In the genomic region with DNA sequence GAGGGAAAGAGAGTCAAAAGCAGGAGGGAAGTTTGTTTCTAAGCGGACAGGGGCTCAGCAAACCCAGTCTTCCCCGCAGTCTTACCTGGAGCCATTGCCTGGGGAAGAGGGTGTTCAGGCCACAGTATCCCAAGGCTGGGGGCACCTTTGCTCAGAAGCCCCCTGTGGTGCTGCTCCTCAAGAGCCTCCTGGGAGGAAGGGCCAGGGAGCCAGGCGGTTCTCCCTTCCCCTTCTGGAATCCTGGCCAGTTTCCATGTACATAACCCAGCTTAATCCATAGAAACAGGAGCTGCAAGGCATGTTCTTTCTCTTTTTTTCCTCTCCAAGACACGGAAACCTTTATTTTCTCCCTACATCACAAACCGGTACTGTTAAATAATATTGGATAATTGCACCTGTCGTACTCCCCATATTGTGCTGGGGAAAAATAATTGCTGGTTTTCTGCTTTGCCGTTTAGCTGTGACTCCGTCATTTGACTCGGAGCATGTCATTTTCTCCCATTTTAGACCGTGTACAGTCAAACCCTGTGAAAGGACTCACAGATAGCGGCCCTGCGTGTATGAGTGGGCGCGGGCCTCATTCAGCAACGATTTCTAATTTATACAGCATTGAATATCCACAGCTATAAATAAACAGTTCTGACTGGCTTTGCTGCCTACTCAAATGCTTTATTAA, we compare ENCODE assay signal across 13 cellular contexts.
DNase-seq lines count a peak whose midpoint lies in the region; ATAC-seq and TF ChIP-seq lines count a peak whose summit lies in the region.
"Had no signal": no experiment of that assay in that cellular context is flagged by ENCODE, and none has a peak within 500 bp of the region (broad histone marks: within the 10 kb centered on the region; RNA-seq: fewer than 3 reads in every experiment).

No MANE protein-coding gene starts in this region.

- H3K4me3 ChIP-seq in mesenchymal stem cell (ENCODE audit: insufficient read depth in 1 of 2, low read depth in 1 of 2, low read length in 2 of 2) (no peak overlapping the region), stomach smooth muscle (ENCODE audit: low read length in 2 of 2) (peak overlapping the region in 1 of 2 donors; percentile 52), brain microvascular endothelial cell (ENCODE audit: low read depth, low read length) (no peak overlapping the region)
- H3K4me3 ChIP-seq: ovary had no signal

- peak; percentile 49 for DNase-seq in activated T-cell treated with anti-CD3 and anti-CD28 coated beads for 24 hours (ENCODE audit: low read depth)
- no peak for DNase-seq in activated T-cell treated with anti-CD3 and anti-CD28 coated beads for 4 hours
- no peak for DNase-seq in mesenchymal stem cell
- DNase-seq in brain microvascular endothelial cell, result no peak
- DNase-seq in H4 (ENCODE audit: low spot score), result no peak
- no peak for DNase-seq in iPS-NIHi7 (ENCODE audit: extremely low spot score)
- DNase-seq: AML-193, cerebellar nuclear complex, NCI-H1048, ovary had no signal

- WGBS in mesenchymal stem cell, result 94% methylated on average over 14 of the region's 15 CpGs

- no peak overlapping the region for H2BK120ac ChIP-seq in mesenchymal stem cell (ENCODE audit: low read depth, low read length)

- no peak overlapping the region for H3K23ac ChIP-seq in mesenchymal stem cell (ENCODE audit: low read length in 2 of 2)

- no peaks in the 10 kb centered on the region for H3K79me1 ChIP-seq in mesenchymal stem cell (replicated peaks; ENCODE audit: low read length, poor library complexity, severe bottlenecking)

- no peak overlapping the region for H2AFZ ChIP-seq in mesenchymal stem cell (ENCODE audit: low read depth, low read length)

- H2BK15ac ChIP-seq in mesenchymal stem cell (ENCODE audit: low read depth, poor library complexity, severe bottlenecking), result no peak overlapping the region

- peaks cover 61% of the 10 kb centered on the region for H3K36me3 Mint-ChIP-seq in activated T-helper 17 cell treated with anti-CD3 and anti-CD28 coated beads, Interleukin-2, amount 50 U/mL, for 72 hours (ENCODE audit: low read depth)
- H3K36me3 Mint-ChIP-seq: WTC11 had no signal

- peak overlapping the region in 1 of 2 experiments; percentile 47 for H2BK12ac ChIP-seq in mesenchymal stem cell (ENCODE audit: low read length in 2 of 2)

- no peak for TF ChIP-seq CTCF in brain microvascular endothelial cell (IDR thresholded peaks at IDR 0.05; ENCODE audit: low read depth, low read length, missing control alignments)

- H3K9ac ChIP-seq in mesenchymal stem cell (ENCODE audit: low read length) (peak overlapping the region; percentile 18), stomach smooth muscle (ENCODE audit: low read length in 2 of 2) (peak overlapping the region; percentile 7 to 36)

- H3K4me1 Mint-ChIP-seq in activated T-helper 17 cell treated with anti-CD3 and anti-CD28 coated beads, Interleukin-2, amount 50 U/mL, for 72 hours, result peaks cover 70% of the 10 kb centered on the region

- in situ Hi-C loops in brain microvascular endothelial cell (cut with HindIII; ENCODE audit: low pct_ligation_motif_present, low sequenced_read_pairs), result no loop called here

- H2AK5ac ChIP-seq in mesenchymal stem cell (ENCODE audit: low read length, severe bottlenecking), result no peak overlapping the region

- H3K27ac ChIP-seq in mesenchymal stem cell (ENCODE audit: low read length, poor library complexity, severe bottlenecking) (no peak overlapping the region), stomach smooth muscle (ENCODE audit: low read length) (peak overlapping the region; percentile 53), brain microvascular endothelial cell (no peak overlapping the region)
- H3K27ac ChIP-seq: ovary had no signal

- no peak overlapping the region for H3K4ac ChIP-seq in mesenchymal stem cell (ENCODE audit: low read depth in 1 of 2, low read length in 2 of 2)

- H3K36me3 ChIP-seq in mesenchymal stem cell (ENCODE audit: control insufficient read depth in 1 of 2, insufficient read depth in 2 of 2, low read depth in 1 of 2, low read length in 2 of 2), result peaks cover 0 to 3% of the 10 kb centered on the region in 2 experiments
- H3K36me3 ChIP-seq in stomach smooth muscle (ENCODE audit: control insufficient read depth in 2 of 2, insufficient read depth in 2 of 2, low read length in 2 of 2), result no peaks in the 10 kb centered on the region
- no peaks in the 10 kb centered on the region for H3K36me3 ChIP-seq in brain microvascular endothelial cell (replicated peaks)
- H3K36me3 ChIP-seq: ovary had no signal

- peak; percentile 53 for ATAC-seq in activated T-helper 17 cell treated with anti-CD3 and anti-CD28 coated beads, Interleukin-2, amount 50 U/mL, for 72 hours (replicated peaks)
- ATAC-seq: WTC11 had no signal

- H3K9me3 ChIP-seq in mesenchymal stem cell (ENCODE audit: control insufficient read depth, low read length) (no peaks in the 10 kb centered on the region), stomach smooth muscle (ENCODE audit: control insufficient read depth in 2 of 2, low read length in 2 of 2) (no peaks in the 10 kb centered on the region)
- H3K9me3 ChIP-seq: ovary had no signal

- no peaks in the 10 kb centered on the region for H3K27me3 Mint-ChIP-seq in activated T-helper 17 cell treated with anti-CD3 and anti-CD28 coated beads, Interleukin-2, amount 50 U/mL, for 72 hours

- H3K4me1 ChIP-seq in mesenchymal stem cell (ENCODE audit: control insufficient read depth, insufficient read depth, low read depth, low read length), result peaks cover 4% of the 10 kb centered on the region
- peaks cover 21% of the 10 kb centered on the region for H3K4me1 ChIP-seq in stomach smooth muscle (ENCODE audit: control insufficient read depth, insufficient read depth, low read length)

- H2BK5ac ChIP-seq in mesenchymal stem cell (ENCODE audit: low read depth, low read length, poor library complexity, severe bottlenecking), result no peak overlapping the region

- no peak overlapping the region for H3K14ac ChIP-seq in mesenchymal stem cell (ENCODE audit: low read length in 2 of 2)

- H3K27ac Mint-ChIP-seq in activated T-helper 17 cell treated with anti-CD3 and anti-CD28 coated beads, Interleukin-2, amount 50 U/mL, for 72 hours, result peak overlapping the region; percentile 99
- H3K27ac Mint-ChIP-seq: WTC11 had no signal

- no peaks in the 10 kb centered on the region for H3K27me3 ChIP-seq in mesenchymal stem cell (ENCODE audit: control insufficient read depth in 1 of 2, insufficient read depth in 1 of 2, low read length in 2 of 2)
- no peaks in the 10 kb centered on the region for H3K27me3 ChIP-seq in stomach smooth muscle (ENCODE audit: control insufficient read depth in 1 of 2, insufficient read depth in 2 of 2, low read length in 2 of 2)
- H3K27me3 ChIP-seq in brain microvascular endothelial cell (replicated peaks), result no peaks in the 10 kb centered on the region
- H3K27me3 ChIP-seq: ovary had no signal

- H4K8ac ChIP-seq in mesenchymal stem cell (ENCODE audit: low read length), result no peak overlapping the region

- peak overlapping the region; percentile 89 for H3K4me3 Mint-ChIP-seq in activated T-helper 17 cell treated with anti-CD3 and anti-CD28 coated beads, Interleukin-2, amount 50 U/mL, for 72 hours
- H3K4me3 Mint-ChIP-seq: WTC11 had no signal

- no peak overlapping the region for H3K4me2 ChIP-seq in mesenchymal stem cell (ENCODE audit: low read length, poor library complexity, severe bottlenecking)

- no peak overlapping the region for H4K91ac ChIP-seq in mesenchymal stem cell (ENCODE audit: low read length)

- no peak overlapping the region for H3K18ac ChIP-seq in mesenchymal stem cell (ENCODE audit: low read depth in 1 of 2, low read length in 2 of 2)

- no peaks in the 10 kb centered on the region for H3K9me3 Mint-ChIP-seq in activated T-helper 17 cell treated with anti-CD3 and anti-CD28 coated beads, Interleukin-2, amount 50 U/mL, for 72 hours
